In the genomic region with DNA sequence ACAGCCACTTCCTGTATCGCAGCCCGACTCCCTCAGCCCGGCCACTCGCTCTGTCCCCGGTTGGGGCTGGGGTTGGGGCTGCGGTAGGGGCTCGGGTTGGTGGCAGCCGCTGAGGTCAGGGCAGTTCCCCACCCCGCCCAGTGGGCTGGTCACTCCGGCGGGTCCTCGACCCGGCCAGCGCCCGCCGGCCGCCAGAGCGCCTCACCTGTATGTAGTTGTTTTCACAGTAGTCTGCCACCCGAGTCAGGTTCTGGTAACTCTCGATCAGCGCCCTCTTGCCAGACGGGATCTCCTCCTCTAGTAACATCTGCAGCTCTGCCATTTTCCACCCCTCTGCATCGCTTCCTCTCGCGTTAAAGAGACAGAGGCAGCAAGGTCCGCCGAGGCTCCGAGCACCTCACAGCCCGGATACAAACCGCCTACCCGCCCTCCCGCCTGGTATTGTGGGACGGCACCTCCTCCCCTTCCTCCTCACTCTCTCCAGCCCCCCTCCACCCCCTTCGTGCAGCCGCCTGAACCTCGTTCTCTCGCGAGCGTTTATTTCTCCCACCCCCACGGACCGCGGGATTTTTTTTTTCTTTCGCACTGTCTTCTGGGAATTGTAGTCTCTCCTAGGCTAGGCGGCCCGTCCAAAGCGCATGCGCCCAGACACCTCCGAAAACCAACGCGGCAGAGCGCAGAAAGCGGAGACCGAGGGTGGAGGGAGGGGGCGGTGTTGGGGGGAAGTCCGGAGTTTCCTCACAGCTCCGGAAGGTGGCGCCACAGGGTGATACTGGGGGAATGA, we compare ENCODE assay signal across 8 cellular contexts. TPM values are rescaled to one million over a fixed set of nuclear protein-coding genes. Genes with fewer than 3 reads are reported as not detected.
DNase-seq lines count a peak whose midpoint lies in the region; ATAC-seq and TF ChIP-seq lines count a peak whose summit lies in the region.

A gene (minus strand): TSS at position 417 of the 784 bp plus-strand sequence. CDS start 95 bp downstream, at position 322.

- 1% methylated on average over 57 of the region's 57 CpGs for WGBS in ovary, 3 donors
- 0 to 1% methylated on average over 50 to 55 of the region's 57 CpGs for WGBS in thyroid gland, 2 donors

- TF ChIP-seq EP300 in ovary (IDR thresholded peaks at IDR 0.05) = no peak

- H3K27ac Mint-ChIP-seq in activated naive CD8-positive, alpha-beta T cell treated with anti-CD3 and anti-CD28 coated beads, Interleukin-2, amount 50 U/mL, for 24 hours = peak within 1 kb of the TSS; percentile 99

- no peaks in the 10 kb centered on the region for H3K9me3 ChIP-seq in ovary
- H3K9me3 ChIP-seq in thyroid gland = no peaks in the 10 kb centered on the region

- H3K27ac ChIP-seq in ovary (peak within 1 kb of the TSS; percentile 83 to 84), thyroid gland (peak within 1 kb of the TSS; percentile 93 to 95 (median 94))

- H3K36me3 ChIP-seq in ovary (no peaks in the 10 kb centered on the region), thyroid gland (no peaks in the 10 kb centered on the region)

- H3K4me3 ChIP-seq in ovary = peak within 1 kb of the TSS; percentile 93
- H3K4me3 ChIP-seq in thyroid gland (replicated peaks in 1 of 3) = peak within 1 kb of the TSS; percentile 71 to 92 (median 91)

- H3K4me1 Mint-ChIP-seq in activated naive CD8-positive, alpha-beta T cell treated with anti-CD3 and anti-CD28 coated beads, Interleukin-2, amount 50 U/mL, for 24 hours = peaks cover 38% of the 10 kb centered on the region

- intact Hi-C loops in Right ventricle myocardium inferior (cut with DNase I) (loop anchor here (2.0 kb wide), 1 partner anchor 164 kb away; a partner anchor contains a TSS), ovary (cut with DNase I) (no loop called here), thyroid gland (cut with DNase I) (loop anchor here (5.0 kb wide), 1 partner anchor 133 kb away; no protein-coding TSS in a partner anchor)

- H3K36me3 Mint-ChIP-seq in activated naive CD8-positive, alpha-beta T cell treated with anti-CD3 and anti-CD28 coated beads, Interleukin-2, amount 50 U/mL, for 24 hours (ENCODE audit: low read depth) = no peaks in the 10 kb centered on the region

- TF ChIP-seq CTCF in GM12873 (IDR thresholded peaks at IDR 0.05; ENCODE audit: insufficient read depth, low read depth, low read length, missing control alignments) (peak; percentile 77), ovary (IDR thresholded peaks at IDR 0.05) (no peak), thyroid gland (IDR thresholded peaks at IDR 0.05) (peak in 2 of 6 experiments; percentile 53 to 90)

- peak within 1 kb of the TSS; percentile 99 for H3K4me3 Mint-ChIP-seq in activated naive CD8-positive, alpha-beta T cell treated with anti-CD3 and anti-CD28 coated beads, Interleukin-2, amount 50 U/mL, for 24 hours

- H3K27me3 Mint-ChIP-seq in activated naive CD8-positive, alpha-beta T cell treated with anti-CD3 and anti-CD28 coated beads, Interleukin-2, amount 50 U/mL, for 24 hours = peaks cover 5% of the 10 kb centered on the region

- H3K27me3 ChIP-seq in ovary = no peaks in the 10 kb centered on the region
- H3K27me3 ChIP-seq in thyroid gland = no peaks in the 10 kb centered on the region

- TF ChIP-seq POLR2A in ovary (IDR thresholded peaks at IDR 0.05) = peak; percentile 94
- TF ChIP-seq POLR2A in thyroid gland (IDR thresholded peaks at IDR 0.05) = peak; percentile 92 to 96

- H3K9me3 Mint-ChIP-seq in activated naive CD8-positive, alpha-beta T cell treated with anti-CD3 and anti-CD28 coated beads, Interleukin-2, amount 50 U/mL, for 24 hours = no peaks in the 10 kb centered on the region

- ATAC-seq in HG02759 (IDR thresholded peaks at IDR 0.05; ENCODE audit: unreplicated experiment) (peak; percentile 80), Right ventricle myocardium inferior (peak; percentile 98)
- ATAC-seq in activated naive CD8-positive, alpha-beta T cell treated with anti-CD3 and anti-CD28 coated beads, Interleukin-2, amount 50 U/mL, for 24 hours = peak; percentile 93

- H3K4me1 ChIP-seq in ovary (ENCODE audit: insufficient read depth) (peaks cover 6% of the 10 kb centered on the region), thyroid gland (peaks cover 10 to 22% of the 10 kb centered on the region in 2 donors)

- DNase-seq in NCI-H1417 treated with DMSO at 0.1 percent for 48 hours (lab: John Stamatoyannopoulos, UW) (peak; percentile 89), SW480 (ENCODE audit: low spot score) (peak; percentile 96), Right ventricle myocardium inferior (ENCODE audit: missing footprints) (peak; percentile 98), ovary (peak; percentile 96 to 99 (median 98)), thyroid gland (peak; percentile 98)
- DNase-seq in activated naive CD8-positive, alpha-beta T cell treated with anti-CD3 and anti-CD28 coated beads, Interleukin-2, amount 50 U/mL, for 24 hours = peak; percentile 97

RNA-seq across cellular contexts. Expression of the gene that starts here (rescaled TPM):
- total RNA-seq in Right ventricle myocardium inferior = 28.0 TPM
- total RNA-seq in ovary = 10 to 100 TPM; 29.8 to 51.7 (median 42.1) TPM
- 10 to 100 TPM; 31.1 to 51.1 TPM for polyA plus RNA-seq in ovary
- 10 to 100 TPM; 42.7 to 72.3 (median 47.4) TPM for total RNA-seq in thyroid gland

Comparison
In these comparisons a context has a peak if more than half of its experiments do, and no peak if none do; other contexts are left out.
1. Peak in every context shown above with its lines: DNase-seq, ATAC-seq, H3K4me3 ChIP-seq and H3K27ac ChIP-seq.
2. intact Hi-C loops: an anchor here in Right ventricle myocardium inferior (2.0 kb wide) and thyroid gland (5.0 kb wide); none called in ovary.